21 cellular contexts compared by ENCODE assay signal in genomic region chr7:4786015-4786414, GRCh38.
"Had no signal": no experiment of that assay in that cellular context is flagged by ENCODE, and none has a peak within 500 bp of the region (broad histone marks: within the 10 kb centered on the region; RNA-seq: fewer than 3 reads in every experiment).

No MANE protein-coding gene starts in this region.

- H2AFZ ChIP-seq: parathyroid adenoma had no signal

- H3K9me3 ChIP-seq: left lung, mucosa of descending colon, thoracic aorta, tibial nerve, upper lobe of right lung, vagina had no signal

- H3K27me3 ChIP-seq: left lung, tibial nerve, upper lobe of right lung, vagina had no signal

- H3K4me2 ChIP-seq: smooth muscle cell had no signal

- H3K9ac ChIP-seq: parathyroid adenoma had no signal

- H3K4me3 ChIP-seq: left lung, mucosa of descending colon, smooth muscle cell, thoracic aorta, tibial nerve, upper lobe of right lung, vagina had no signal

- DNase-seq: cortex of kidney; effector memory CD8-positive, alpha-beta T cell; head of caudate nucleus; mesenchymal stem cell; mucosa of descending colon; naive B cell; stimulated activated CD4-positive, alpha-beta T cell treated with anti-CD3 and anti-CD28 coated beads, Interleukin-2, amount 100 ng/mL, for 24 hours; stimulated activated CD4-positive, alpha-beta T cell treated with anti-CD3 and anti-CD28 coated beads, Interleukin-4, amount 100 ng/mL, for 24 hours; upper lobe of right lung had no signal

- FAIRE-seq: endometrium, frontal cortex, keratinocyte had no signal

- H3K79me2 ChIP-seq: parathyroid adenoma had no signal

- H3K4me1 ChIP-seq: left lung, parathyroid adenoma, upper lobe of right lung, vagina had no signal

- H3K27ac ChIP-seq: left lung, parathyroid adenoma, thoracic aorta, tibial nerve, upper lobe of right lung, vagina had no signal

- ATAC-seq: effector memory CD8-positive, alpha-beta T cell; left lung; mucosa of descending colon; natural killer cell treated with Interleukin-12 subunit alpha and Interleukin-12 subunit beta and Interleukin-15 and Interleukin-18, amount 100 ng/mL, for 72 hours; sciatic nerve; stimulated activated effector memory CD8-positive, alpha-beta T cell treated with anti-CD3 and anti-CD28 coated beads, Interleukin-12 subunit alpha, Interleukin-12 subunit beta, amount 100 ng/mL, for 72 hours; upper lobe of right lung had no signal
